ENCODE assay signal across 25 cellular contexts in genomic region chr3:9497821-9498565, GRCh38. TPM values are rescaled to one million over a fixed set of nuclear protein-coding genes. Genes with fewer than 3 reads are reported as not detected.
DNase-seq lines count a peak whose midpoint lies in the region; ATAC-seq, FAIRE-seq and TF ChIP-seq lines count a peak whose summit lies in the region.
"Had no signal": no experiment of that assay in that cellular context is flagged by ENCODE, and none has a peak within 500 bp of the region (broad histone marks: within the 10 kb centered on the region; RNA-seq: fewer than 3 reads in every experiment).

No MANE protein-coding gene starts in this region.

- POLR2A ChIA-PET in activated CD4-positive, alpha-beta T cell treated with anti-CD3 and anti-CD28 coated beads, Interleukin-2, amount 10 ng/mL, durations not matched to agents 7 days and 5 days (lab: Charles Lee): no interaction called here

- H3K9me3 Mint-ChIP-seq in Calu3 (ENCODE audit: low read depth, unreplicated experiment) (no peaks in the 10 kb centered on the region), astrocyte (ENCODE audit: unreplicated experiment) (peaks cover 4% of the 10 kb centered on the region)
- no peaks in the 10 kb centered on the region for H3K9me3 Mint-ChIP-seq in activated CD4-positive, alpha-beta T cell treated with anti-CD3 and anti-CD28 coated beads, Interleukin-2, amount 10 ng/mL, durations not matched to agents 7 days and 5 days
- H3K9me3 Mint-ChIP-seq: GM23338 had no signal

- peak overlapping the region; percentile 21 for H3K9ac ChIP-seq in astrocyte (ENCODE audit: low read length)

- DNase-seq in Calu3: peak; percentile 18
- peak; percentile 41 for DNase-seq in HT1080 (ENCODE audit: low read depth)
- peak; percentile 87 for DNase-seq in astrocyte (ENCODE audit: low read depth)
- peak; percentile 87 for DNase-seq in kidney tubule cell (ENCODE audit: low spot score)
- no peak for DNase-seq in activated CD4-positive, alpha-beta T cell treated with anti-CD3 and anti-CD28 coated beads, Interleukin-2, amount 10 ng/mL, durations not matched to agents 7 days and 5 days
- DNase-seq in activated CD4-positive, alpha-beta T cell treated with anti-CD3 and anti-CD28 coated beads for 48 hours: no peak
- DNase-seq: activated naive CD4-positive, alpha-beta T cell; AML-193; COR-L47; erythroblast; heart right ventricle; islet precursor cell; mucosa of descending colon; NCI-H1092 treated with DMSO at 0.1 percent for 48 hours; RPMI8226; stimulated activated CD4-positive, alpha-beta T cell treated with anti-CD3 and anti-CD28 coated beads, Interleukin-4, amount 100 ng/mL, for 4 hours; T-helper 2 cell; testis had no signal

- H3K4me3 Mint-ChIP-seq in Calu3 (ENCODE audit: low read depth, unreplicated experiment) (no peak overlapping the region), astrocyte (ENCODE audit: unreplicated experiment) (no peak overlapping the region)
- H3K4me3 Mint-ChIP-seq in activated CD4-positive, alpha-beta T cell treated with anti-CD3 and anti-CD28 coated beads, Interleukin-2, amount 10 ng/mL, durations not matched to agents 7 days and 5 days: no peak overlapping the region
- H3K4me3 Mint-ChIP-seq: GM23338 had no signal

- no peak for ATAC-seq in HG02938 (IDR thresholded peaks at IDR 0.05; ENCODE audit: unreplicated experiment)
- no peak for ATAC-seq in HG03432 (IDR thresholded peaks at IDR 0.05; ENCODE audit: unreplicated experiment)
- ATAC-seq: activated CD4-positive, CD25-positive, alpha-beta regulatory T cell treated with anti-CD3 and anti-CD28 coated beads, Interleukin-2, amount 50 U/mL, for 24 hours; GM12878; GM23338; heart right ventricle; mucosa of descending colon had no signal

- no peak for FAIRE-seq in astrocyte (lab: Jason Lieb, UNC)
- FAIRE-seq: G401.6, GM12878 had no signal

- intact Hi-C loops in Calu3 (cut with micrococcal nuclease; ENCODE audit: unreplicated experiment): no loop called here

- H3K79me2 ChIP-seq in astrocyte (ENCODE audit: insufficient read depth, low read length): no peaks in the 10 kb centered on the region

- H3K9me3 ChIP-seq in astrocyte (ENCODE audit: insufficient read depth, low read depth, low read length): no peaks in the 10 kb centered on the region
- H3K9me3 ChIP-seq: heart right ventricle, mucosa of descending colon, testis had no signal

- H3K27me3 Mint-ChIP-seq in Calu3 (ENCODE audit: unreplicated experiment) (no peaks in the 10 kb centered on the region), astrocyte (ENCODE audit: low read depth, unreplicated experiment) (peaks cover 15% of the 10 kb centered on the region)
- peaks cover 17% of the 10 kb centered on the region for H3K27me3 Mint-ChIP-seq in activated CD4-positive, alpha-beta T cell treated with anti-CD3 and anti-CD28 coated beads, Interleukin-2, amount 10 ng/mL, durations not matched to agents 7 days and 5 days

- H3K36me3 Mint-ChIP-seq in Calu3 (ENCODE audit: insufficient read depth, unreplicated experiment) (peaks cover 25% of the 10 kb centered on the region), astrocyte (ENCODE audit: low read depth, unreplicated experiment) (peaks cover 6% of the 10 kb centered on the region)
- no peaks in the 10 kb centered on the region for H3K36me3 Mint-ChIP-seq in activated CD4-positive, alpha-beta T cell treated with anti-CD3 and anti-CD28 coated beads, Interleukin-2, amount 10 ng/mL, durations not matched to agents 7 days and 5 days (ENCODE audit: low read depth)

- no peaks in the 10 kb centered on the region for H3K27me3 ChIP-seq in astrocyte (ENCODE audit: insufficient read depth, low read length)
- H3K27me3 ChIP-seq: testis had no signal

- H3K27ac Mint-ChIP-seq in Calu3 (ENCODE audit: unreplicated experiment) (no peak overlapping the region), astrocyte (ENCODE audit: unreplicated experiment) (peak overlapping the region; percentile 11)
- no peak overlapping the region for H3K27ac Mint-ChIP-seq in activated CD4-positive, alpha-beta T cell treated with anti-CD3 and anti-CD28 coated beads, Interleukin-2, amount 10 ng/mL, durations not matched to agents 7 days and 5 days
- H3K27ac Mint-ChIP-seq: GM23338 had no signal

- no peaks in the 10 kb centered on the region for H3K36me3 ChIP-seq in astrocyte (ENCODE audit: insufficient read depth, low read length)
- H3K36me3 ChIP-seq: heart right ventricle had no signal

- no peak overlapping the region for H2AFZ ChIP-seq in astrocyte (ENCODE audit: low read depth, low read length)
- H2AFZ ChIP-seq: GM23338 had no signal

- H3K27ac ChIP-seq in astrocyte (ENCODE audit: low read depth, low read length): peak overlapping the region; percentile 51
- H3K27ac ChIP-seq: heart right ventricle, testis had no signal

- BruUV-seq in Calu3 (replicated peaks; lab: Mats Ljungman, UMichigan): no TSS peak

- H4K20me1 ChIP-seq in astrocyte (ENCODE audit: insufficient read depth, low read length): peaks cover 3% of the 10 kb centered on the region

- peak overlapping the region; percentile 51 for H3K4me2 ChIP-seq in astrocyte (ENCODE audit: low read length)
- H3K4me2 ChIP-seq: GM23338 had no signal

- CTCF ChIA-PET in Calu3 (lab: Charles Lee): interaction anchor here (1.1 kb wide), 1 partner anchor 151 kb away, joined by 4 read pairs; the partner anchor contains the start of gene MTMR14
- CTCF ChIA-PET in activated CD4-positive, alpha-beta T cell treated with anti-CD3 and anti-CD28 coated beads, Interleukin-2, amount 10 ng/mL, durations not matched to agents 7 days and 5 days (lab: Charles Lee): interaction anchor here (1.0 kb wide), 1 partner anchor 13 kb away, joined by 3 read pairs; no protein-coding TSS in a partner anchor

- H3K4me1 Mint-ChIP-seq in Calu3 (ENCODE audit: low read depth, unreplicated experiment) (peaks cover 15% of the 10 kb centered on the region), astrocyte (ENCODE audit: low read depth, unreplicated experiment) (peaks cover 14% of the 10 kb centered on the region)
- H3K4me1 Mint-ChIP-seq in activated CD4-positive, alpha-beta T cell treated with anti-CD3 and anti-CD28 coated beads, Interleukin-2, amount 10 ng/mL, durations not matched to agents 7 days and 5 days: no peaks in the 10 kb centered on the region

- no peak overlapping the region for H3K4me3 ChIP-seq in astrocyte (ENCODE audit: insufficient read depth, low read depth, low read length)
- H3K4me3 ChIP-seq: GM12878, GM23338, heart right ventricle, mucosa of descending colon, testis had no signal

- H3K4me1 ChIP-seq in astrocyte (ENCODE audit: insufficient read depth, low read length): peaks cover 32% of the 10 kb centered on the region

- TF ChIP-seq CTCF in Calu3 (IDR thresholded peaks at IDR 0.05; ENCODE audit: unreplicated experiment): no peak
- no peak for TF ChIP-seq CTCF in astrocyte (IDR thresholded peaks at IDR 0.05; ENCODE audit: insufficient read depth, low read depth, low read length)

RNA-seq across cellular contexts. Expression of gene LHFPL4, which starts 55.6 kb away (rescaled TPM):
- not detected in 2 replicates for total RNA-seq in Calu3 (2022)
- total RNA-seq in HT1080 (2014; rRNA removed; shearing (Covaris generic)): not detected in 2 replicates
- polyA plus RNA-seq in HT1080 (2015; cell fraction: cytosol; rRNA removed): not detected in 2 replicates
- polyA plus RNA-seq in HT1080 (2015; cell fraction: nucleus; rRNA removed): not detected in 2 replicates
- total RNA-seq in astrocyte: 0.11 TPM in 1 of 2 replicates, not detected in the other
- not detected for total RNA-seq in activated CD4-positive, alpha-beta T cell treated with anti-CD3 and anti-CD28 coated beads, Interleukin-2, amount 10 ng/mL, durations not matched to agents 7 days and 5 days
- total RNA-seq: GM12878, heart right ventricle, omental fat pad had no signal
- polyA plus RNA-seq: heart right ventricle had no signal

Comparison
In these comparisons a context has a peak if more than half of its experiments do, and no peak if none do; other contexts are left out.
1. DNase-seq: peak in Calu3 (single experiment), HT1080 (single experiment), astrocyte (single experiment) and kidney tubule cell (single experiment); none in activated CD4-positive, alpha-beta T cell treated with anti-CD3 and anti-CD28 coated beads, Interleukin-2, amount 10 ng/mL, durations not matched to agents 7 days and 5 days (single experiment) and activated CD4-positive, alpha-beta T cell treated with anti-CD3 and anti-CD28 coated beads for 48 hours (single experiment).